ENCODE assay signal across 7 cellular contexts in the genomic region with DNA sequence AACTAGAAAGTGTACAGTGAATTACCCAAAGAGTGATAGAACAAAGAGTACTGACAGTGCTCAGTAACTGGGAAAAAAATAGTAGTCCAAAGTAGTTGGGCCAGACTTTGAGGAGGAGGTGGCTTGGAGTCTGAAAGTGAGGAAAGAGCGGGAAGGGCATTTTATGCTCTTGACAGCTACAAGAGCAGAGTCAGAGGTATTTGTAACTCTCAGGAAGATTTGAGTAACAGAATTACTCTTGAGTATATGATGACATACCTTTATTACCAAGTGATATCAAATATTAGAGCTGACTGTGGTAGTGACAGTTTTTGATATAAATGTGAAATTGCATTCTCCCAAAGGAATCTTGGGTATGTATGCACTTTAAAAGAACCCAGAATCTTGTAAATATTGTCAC. TPM values are rescaled to one million over a fixed set of nuclear protein-coding genes. Genes with fewer than 3 reads are reported as not detected.
A peak's percentile ranks its signal among the peaks of the same experiment; 100 is the strongest.
DNase-seq lines count a peak whose midpoint lies in the region; TF ChIP-seq lines count a peak whose summit lies in the region.

No MANE protein-coding gene starts in this region.

- TF ChIP-seq CTCF in GM12865 (IDR thresholded peaks at IDR 0.05; ENCODE audit: insufficient read depth, low read depth, low read length, missing control alignments) (no peak), sigmoid colon (IDR thresholded peaks at IDR 0.05) (no peak)

- H3K27ac ChIP-seq in epithelial cell of prostate, result peak overlapping the region; percentile 96
- peak overlapping the region; percentile 92 to 97 (median 96) for H3K27ac ChIP-seq in sigmoid colon

- no peaks in the 10 kb centered on the region for H3K27me3 ChIP-seq in sigmoid colon

- H3K9me3 ChIP-seq in sigmoid colon, result no peaks in the 10 kb centered on the region

- intact Hi-C loops in sigmoid colon (cut with DNase I), result loop anchor here (10.0 kb wide), 1 partner anchor 859 kb away; a partner anchor contains a TSS

- DNase-seq in GM12865 (ENCODE audit: low read depth) (no peak), RKO (ENCODE audit: low spot score) (peak; percentile 56), epithelial cell of prostate (ENCODE audit: low read depth, low spot score) (no peak), sigmoid colon (no peak), kidney glomerular epithelial cell (lab: John Stamatoyannopoulos, UW) (no peak), iPS-NIHi7 (ENCODE audit: extremely low spot score) (no peak), NCI-H526 (lab: John Stamatoyannopoulos, UW) (no peak)

- no peak for TF ChIP-seq POLR2A in sigmoid colon (IDR thresholded peaks at IDR 0.05)

- H3K4me3 ChIP-seq in GM12865 (ENCODE audit: low read depth, low read length) (peak overlapping the region; percentile 93; the same call in 1 of the 2 replicates), sigmoid colon (peak overlapping the region in 2 of 4 donors; percentile 80 to 93)

- 39 to 66% methylated on average over 1 of the region's 1 CpG for WGBS in sigmoid colon, 2 donors

- no peak for TF ChIP-seq EP300 in sigmoid colon (IDR thresholded peaks at IDR 0.05)

- H3K4me1 ChIP-seq in sigmoid colon, result peaks cover 0 to 65% (median 51%) of the 10 kb centered on the region in 4 donors

- no peaks in the 10 kb centered on the region for H3K36me3 ChIP-seq in sigmoid colon

RNA-seq across cellular contexts. Expression of a gene that starts 2.2 kb away (rescaled TPM):
- 100 to 1,000 TPM in 3 of 4 donors, 10 to 100 TPM in 1; 95.9 to 167 (median 112) TPM for total RNA-seq in sigmoid colon
- 10 to 100 TPM; 25.6 to 48.0 (median 33.5) TPM for polyA plus RNA-seq in sigmoid colon
